Comparison of ENCODE assay signal across 8 cellular contexts in genomic region chr3:126084667-126085180, GRCh38. TPM values are rescaled to one million over a fixed set of nuclear protein-coding genes. Genes with fewer than 3 reads are reported as not detected.
DNase-seq lines count a peak whose midpoint lies in the region; ATAC-seq and TF ChIP-seq lines count a peak whose summit lies in the region.

No MANE protein-coding gene starts in this region.

- H3K4ac ChIP-seq in trophoblast cell (ENCODE audit: low read depth, low read length): no peak overlapping the region

- H2BK120ac ChIP-seq in trophoblast cell (ENCODE audit: insufficient read depth, low read length, poor library complexity): no peak overlapping the region

- intact Hi-C loops in Panc1 (cut with micrococcal nuclease; ENCODE audit: unreplicated experiment): no loop called here

- H3K27me3 ChIP-seq in Panc1 (ENCODE audit: control insufficient read depth, insufficient read depth, low read length): no peaks in the 10 kb centered on the region
- H3K27me3 ChIP-seq in trophoblast cell (ENCODE audit: insufficient read depth, low read length): no peaks in the 10 kb centered on the region

- H3K4me3 ChIP-seq in Panc1 (ENCODE audit: low read depth in 2 of 2, low read length in 2 of 2) (peak overlapping the region; percentile 59 to 61), trophoblast cell (ENCODE audit: low read depth, low read length) (no peak overlapping the region)

- no peak overlapping the region for H2BK5ac ChIP-seq in trophoblast cell (ENCODE audit: low read depth, low read length, poor library complexity)

- H3K14ac ChIP-seq in trophoblast cell (ENCODE audit: low read length): no peak overlapping the region

- peaks cover 11% of the 10 kb centered on the region for H3K79me1 ChIP-seq in trophoblast cell (ENCODE audit: low read length)

- no peaks in the 10 kb centered on the region for H3K36me3 ChIP-seq in ES-I3 (ENCODE audit: insufficient read depth, low read length)
- no peaks in the 10 kb centered on the region for H3K36me3 ChIP-seq in Panc1 (ENCODE audit: control insufficient read depth, insufficient read depth, low read length)
- peaks cover 0 to 1% of the 10 kb centered on the region in 2 experiments for H3K36me3 ChIP-seq in trophoblast cell (ENCODE audit: control insufficient read depth in 1 of 2, insufficient read depth in 2 of 2, low read length in 2 of 2)

- H4K91ac ChIP-seq in trophoblast cell (ENCODE audit: low read depth, low read length): no peak overlapping the region

- POLR2A ChIA-PET in Panc1 (lab: Charles Lee): no interaction called here

- H3K79me2 ChIP-seq in trophoblast cell (ENCODE audit: control insufficient read depth, insufficient read depth, low read length, poor library complexity): peaks cover 2% of the 10 kb centered on the region

- H3K27ac ChIP-seq in Panc1 (ENCODE audit: low read length) (peak overlapping the region; percentile 76), trophoblast cell (ENCODE audit: low read depth, low read length) (peak overlapping the region; percentile 84)

- TF ChIP-seq POLR2A in erythroblast (IDR thresholded peaks at IDR 0.05; ENCODE audit: low read length): no peak

- H4K12ac ChIP-seq in trophoblast cell (ENCODE audit: low read depth, low read length): no peak overlapping the region

- peak overlapping the region; percentile 95; the same call in 1 of the 2 replicates for H3K9ac ChIP-seq in ES-I3 (ENCODE audit: low read depth, low read length)
- H3K9ac ChIP-seq in trophoblast cell (ENCODE audit: low read length): no peak overlapping the region

- peaks cover 12% of the 10 kb centered on the region for H3K9me3 ChIP-seq in ES-I3 (ENCODE audit: control insufficient read depth, insufficient read depth, low read length)
- H3K9me3 ChIP-seq in Panc1 (ENCODE audit: control insufficient read depth, insufficient read depth, low read depth, low read length): peaks cover 30% of the 10 kb centered on the region; the same call in 1 of the 2 replicates
- peaks cover 1% of the 10 kb centered on the region for H3K9me3 ChIP-seq in trophoblast cell (ENCODE audit: insufficient read depth, low read depth, low read length)

- no peak for TF ChIP-seq CTCF in Panc1 (IDR thresholded peaks at IDR 0.05)

- CTCF ChIA-PET in Panc1 (lab: Charles Lee): no interaction called here

- H3K23ac ChIP-seq in trophoblast cell (ENCODE audit: low read length): no peak overlapping the region

- H2AK5ac ChIP-seq in trophoblast cell (ENCODE audit: low read length): no peak overlapping the region

- in situ Hi-C loops in Panc1 (cut with HindIII; ENCODE audit: low pct_unique_long_range_greater_than_20kb, low sequenced_read_pairs): no loop called here

- ATAC-seq in Panc1 (no peak), GM19455 (IDR thresholded peaks at IDR 0.05; ENCODE audit: unreplicated experiment) (no peak)

- peak overlapping the region; percentile 52 for H3K4me2 ChIP-seq in trophoblast cell (ENCODE audit: low read length)

- no peak overlapping the region for H2BK12ac ChIP-seq in trophoblast cell (ENCODE audit: low read length)

- H3K18ac ChIP-seq in trophoblast cell (ENCODE audit: low read length): no peak overlapping the region

- H4K8ac ChIP-seq in trophoblast cell (ENCODE audit: low read depth, low read length): no peak overlapping the region

- BruUV-seq in Panc1 (replicated peaks; lab: Mats Ljungman, UMichigan): no TSS peak

- H3K4me1 ChIP-seq in ES-I3 (ENCODE audit: insufficient read depth, low read length): no peaks in the 10 kb centered on the region
- H3K4me1 ChIP-seq in Panc1 (ENCODE audit: control insufficient read depth, insufficient read depth, low read length): peaks cover 17% of the 10 kb centered on the region
- H3K4me1 ChIP-seq in trophoblast cell (ENCODE audit: control insufficient read depth in 1 of 2, insufficient read depth in 2 of 2, low read length in 2 of 2): peaks cover 0 to 6% of the 10 kb centered on the region in 2 experiments

- WGBS in trophoblast cell (ENCODE audit: extremely low coverage, insufficient coverage, insufficient read length): no CpG with 5 or more reads among the region's 8 CpGs

- DNase-seq in Panc1 (ENCODE audit: low read depth, low spot score): no peak
- DNase-seq in erythroblast (lab: John Stamatoyannopoulos, UW): peak; percentile 36 to 61
- peak; percentile 49 to 77 for DNase-seq in trophoblast cell
- no peak for DNase-seq in DMS79 (lab: John Stamatoyannopoulos, UW)
- DNase-seq in medulla oblongata (ENCODE audit: extremely low spot score): no peak
- DNase-seq in SKM-1 (lab: John Stamatoyannopoulos, UW; ENCODE audit: unreplicated experiment): no peak

- H2AFZ ChIP-seq in trophoblast cell (ENCODE audit: insufficient read depth, low read length, poor library complexity): peak overlapping the region; percentile 66

RNA-seq across cellular contexts. Expression of gene SLC41A3, which starts 0.8 kb away (rescaled TPM):
- 39.0 TPM for total RNA-seq in Panc1 (2021; ENCODE audit: unreplicated experiment)
- polyA plus RNA-seq in Panc1 (2012; ENCODE audit: insufficient read length): 43.3 TPM
- polyA plus RNA-seq in trophoblast cell (2013): 26.0 and 27.7 TPM in 2 replicates

Comparison
In these comparisons a context has a peak if more than half of its experiments do, and no peak if none do; other contexts are left out.
1. DNase-seq: peak in erythroblast (2 of 2) and trophoblast cell (2 of 2); none in Panc1 (single experiment), DMS79 (single experiment), medulla oblongata (single experiment) and SKM-1 (single experiment).